Comparison of ENCODE assay signal across 30 cellular contexts in the genomic region with DNA sequence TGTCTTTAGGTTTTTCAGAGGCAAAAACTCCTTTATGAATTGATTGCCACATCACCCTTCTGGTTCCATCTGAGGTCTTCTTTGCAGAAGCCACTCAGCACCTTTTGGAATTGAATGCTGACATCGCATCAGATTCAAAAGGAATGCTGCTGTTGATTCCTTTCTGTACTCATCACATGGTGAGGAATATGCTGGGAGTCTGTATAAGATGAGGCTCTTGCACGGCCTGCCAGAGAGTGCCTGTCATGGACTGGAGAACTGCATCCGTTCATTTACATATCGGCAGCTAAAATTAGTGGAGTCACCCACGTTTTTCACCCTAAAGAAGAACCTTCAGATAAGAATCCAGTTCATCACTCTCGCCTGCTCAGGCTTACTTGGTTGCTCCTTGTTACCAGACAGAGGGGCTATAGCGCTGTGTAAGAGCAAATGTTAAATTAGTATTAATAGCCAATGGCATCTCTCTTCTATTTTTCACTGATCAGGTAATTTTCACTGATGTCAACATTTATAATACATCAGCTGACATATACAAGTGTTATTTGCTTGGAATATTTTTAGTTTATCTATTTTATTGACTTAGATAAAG. TPM values are rescaled to one million over a fixed set of nuclear protein-coding genes. Genes with fewer than 3 reads are reported as not detected.
A peak's percentile ranks its signal among the peaks of the same experiment; 100 is the strongest.
DNase-seq lines count a peak whose midpoint lies in the region; ATAC-seq, FAIRE-seq and TF ChIP-seq lines count a peak whose summit lies in the region.
"Had no signal": no experiment of that assay in that cellular context is flagged by ENCODE, and none has a peak within 500 bp of the region (broad histone marks: within the 10 kb centered on the region; RNA-seq: fewer than 3 reads in every experiment).

No MANE protein-coding gene starts in this region.

- no peaks in the 10 kb centered on the region for H3K4me1 ChIP-seq in astrocyte (ENCODE audit: insufficient read depth, low read length)
- H3K4me1 ChIP-seq in A673 (ENCODE audit: insufficient read depth, low read length, poor library complexity, severe bottlenecking) = no peaks in the 10 kb centered on the region
- H3K4me1 ChIP-seq: Caco-2 had no signal

- no peak overlapping the region for H3K4me3 Mint-ChIP-seq in astrocyte (ENCODE audit: unreplicated experiment)
- H3K4me3 Mint-ChIP-seq: B cell; CD4-positive, alpha-beta T cell; CD8-positive, alpha-beta T cell had no signal

- ATAC-seq in HG03520 (IDR thresholded peaks at IDR 0.05; ENCODE audit: unreplicated experiment) (no peak), GM18870 (IDR thresholded peaks at IDR 0.05; ENCODE audit: unreplicated experiment) (no peak)
- ATAC-seq: CD8-positive, alpha-beta T cell; GM12878 had no signal

- no peaks in the 10 kb centered on the region for H3F3A ChIP-seq in neural cell (ENCODE audit: insufficient read depth, low read length, poor library complexity, severe bottlenecking)

- intact Hi-C loops in A673 (cut with micrococcal nuclease; ENCODE audit: unreplicated experiment) = no loop called here

- CTCF ChIA-PET in A673 (lab: Charles Lee) = no interaction called here

- no peaks in the 10 kb centered on the region for H3K9me2 ChIP-seq in neural cell (ENCODE audit: insufficient read depth, low read length)

- H3K27ac ChIP-seq in astrocyte (ENCODE audit: low read depth, low read length) (no peak overlapping the region), neural cell (ENCODE audit: low read length) (no peak overlapping the region), A673 (ENCODE audit: low read depth, low read length, poor library complexity, severe bottlenecking) (no peak overlapping the region)
- H3K27ac ChIP-seq: BLaER1 treated with 17β-estradiol and CSF1 and Interleukin-3, amounts not matched to agents 10 nM and 100 nM; C4-2B had no signal

- no peak overlapping the region for H3K4me3 ChIP-seq in astrocyte (ENCODE audit: insufficient read depth, low read depth, low read length)
- H3K4me3 ChIP-seq in neural cell (ENCODE audit: low read length) = no peak overlapping the region
- H3K4me3 ChIP-seq in A673 (ENCODE audit: low read depth, low read length, poor library complexity, severe bottlenecking) = no peak overlapping the region
- H3K4me3 ChIP-seq: BLaER1 treated with 17β-estradiol and CSF1 and Interleukin-3, amounts not matched to agents 10 nM and 100 nM; GM12878 had no signal

- H3K27me3 ChIP-seq in astrocyte (ENCODE audit: insufficient read depth, low read length) (no peaks in the 10 kb centered on the region), neural cell (ENCODE audit: insufficient read depth, low read depth, low read length) (no peaks in the 10 kb centered on the region), A673 (replicated peaks; ENCODE audit: insufficient read depth, low read depth, low read length, poor library complexity) (no peaks in the 10 kb centered on the region)
- H3K27me3 ChIP-seq: BLaER1 treated with 17β-estradiol and CSF1 and Interleukin-3, amounts not matched to agents 10 nM and 100 nM had no signal

- no peaks in the 10 kb centered on the region for H3K79me2 ChIP-seq in astrocyte (ENCODE audit: insufficient read depth, low read length)
- H3K79me2 ChIP-seq in neural cell (replicated peaks; ENCODE audit: insufficient read depth, low read length) = peaks cover 7% of the 10 kb centered on the region

- TF ChIP-seq EP300 in neural cell (conservative IDR thresholded peaks at IDR 0.05; ENCODE audit: poor library complexity, severe bottlenecking) = no peak

- no peaks in the 10 kb centered on the region for H4K20me1 ChIP-seq in astrocyte (ENCODE audit: insufficient read depth, low read length)
- no peaks in the 10 kb centered on the region for H4K20me1 ChIP-seq in neural cell (ENCODE audit: insufficient read depth)

- peak overlapping the region; percentile 2 for H3K4me2 ChIP-seq in astrocyte (ENCODE audit: low read length)
- H3K4me2 ChIP-seq in neural cell (ENCODE audit: low read length) = no peak overlapping the region
- H3K4me2 ChIP-seq: BLaER1 treated with 17β-estradiol and CSF1 and Interleukin-3, amounts not matched to agents 10 nM and 100 nM had no signal

- H3K9me3 ChIP-seq in astrocyte (ENCODE audit: insufficient read depth, low read depth, low read length) = no peaks in the 10 kb centered on the region
- H3K9me3 ChIP-seq in neural cell (ENCODE audit: low read length) = no peaks in the 10 kb centered on the region
- no peaks in the 10 kb centered on the region for H3K9me3 ChIP-seq in A673 (ENCODE audit: low read depth, low read length, poor library complexity, severe bottlenecking)
- H3K9me3 ChIP-seq: BLaER1 treated with 17β-estradiol and CSF1 and Interleukin-3, amounts not matched to agents 10 nM and 100 nM; Caco-2 had no signal

- H3K36me3 ChIP-seq in astrocyte (ENCODE audit: insufficient read depth, low read length) (no peaks in the 10 kb centered on the region), neural cell (ENCODE audit: insufficient read depth, low read length) (no peaks in the 10 kb centered on the region), A673 (ENCODE audit: insufficient read depth, low read length, poor library complexity, severe bottlenecking) (no peaks in the 10 kb centered on the region)

- FAIRE-seq in astrocyte (lab: Jason Lieb, UNC) = no peak
- FAIRE-seq: A204.1, GM12878, GM12892, GM18507 had no signal

- H2AFZ ChIP-seq in astrocyte (ENCODE audit: low read depth, low read length) (no peak overlapping the region), neural cell (ENCODE audit: low read depth, low read length) (no peak overlapping the region)

- no peak overlapping the region for H3K9ac ChIP-seq in astrocyte (ENCODE audit: low read length)
- H3K9ac ChIP-seq in neural cell (ENCODE audit: low read length) = no peak overlapping the region
- H3K9ac ChIP-seq: BLaER1 treated with 17β-estradiol and CSF1 and Interleukin-3, amounts not matched to agents 10 nM and 100 nM had no signal

- no peak for TF ChIP-seq CTCF in astrocyte (IDR thresholded peaks at IDR 0.05; ENCODE audit: insufficient read depth, low read depth, low read length)
- peak; percentile 62 for TF ChIP-seq CTCF in neural cell (IDR thresholded peaks at IDR 0.05; ENCODE audit: poor library complexity, severe bottlenecking)
- TF ChIP-seq CTCF in A673 (conservative IDR thresholded peaks at IDR 0.05; ENCODE audit: low read depth, low read length) = no peak

- H3K27ac Mint-ChIP-seq in astrocyte (ENCODE audit: unreplicated experiment) = no peak overlapping the region
- H3K27ac Mint-ChIP-seq: B cell; CD4-positive, alpha-beta T cell; CD8-positive, alpha-beta T cell had no signal

- peaks cover 19% of the 10 kb centered on the region for H3K4me1 Mint-ChIP-seq in astrocyte (ENCODE audit: low read depth, unreplicated experiment)
- H3K4me1 Mint-ChIP-seq: B cell had no signal

- peaks cover 2% of the 10 kb centered on the region for H3K27me3 Mint-ChIP-seq in astrocyte (ENCODE audit: low read depth, unreplicated experiment)
- H3K27me3 Mint-ChIP-seq: B cell had no signal

- no peaks in the 10 kb centered on the region for H3K36me3 Mint-ChIP-seq in astrocyte (ENCODE audit: low read depth, unreplicated experiment)
- H3K36me3 Mint-ChIP-seq: CD8-positive, alpha-beta T cell had no signal

- no peaks in the 10 kb centered on the region for H3K9me3 Mint-ChIP-seq in astrocyte (ENCODE audit: unreplicated experiment)
- H3K9me3 Mint-ChIP-seq: CD4-positive, alpha-beta T cell; CD8-positive, alpha-beta T cell had no signal

- DNase-seq in astrocyte (ENCODE audit: low read depth) (no peak), inferior parietal cortex (ENCODE audit: extremely low spot score) (peak; percentile 8), A673 (ENCODE audit: low spot score) (no peak), dedifferentiated amniotic fluid mesenchymal stem cell (ENCODE audit: extremely low spot score) (no peak)
- DNase-seq: 8988T; AML-193; Caco-2; Calu3; CD4-positive, alpha-beta T cell; CD8-positive, alpha-beta T cell; DMS 273 treated with DMSO at 0.1 percent for 48 hours; DMS153; DMS53; DMS79; DND-41; EL; GDM1 had no signal

- BruUV-seq in A673 (replicated peaks; lab: Mats Ljungman, UMichigan) = no TSS peak

- peak; percentile 67 for TF ChIP-seq RAD21 in neural cell (conservative IDR thresholded peaks at IDR 0.05)

- POLR2A ChIA-PET in A673 (lab: Charles Lee; ENCODE audit: low non-redundant PET) = no interaction called here

TF ChIP-seq in neural cell, 6 proteins besides CTCF, POLR2A, EP300 and RAD21:
- TF ChIP-seq MXI1 (conservative IDR thresholded peaks at IDR 0.05; ENCODE audit: poor library complexity, severe bottlenecking) (no peak), POLR2AphosphoS5 (IDR thresholded peaks at IDR 0.05) (no peak), SMC3 (conservative IDR thresholded peaks at IDR 0.05; ENCODE audit: poor library complexity) (peak; percentile 58)

RNA-seq across cellular contexts. Expression of a gene that starts 14.3 kb away (rescaled TPM):
- 2.1 and 2.3 TPM in 2 replicates for total RNA-seq in astrocyte
- 12.7 and 14.0 TPM in 2 replicates for polyA plus RNA-seq in neural cell
- polyA minus RNA-seq in neural cell = 24.6 and 25.9 TPM in 2 replicates
- total RNA-seq in A673 (2021) = not detected in 2 replicates
- total RNA-seq: B cell; CD4-positive, alpha-beta T cell; CD8-positive, alpha-beta T cell; Daoy; G401 had no signal
- polyA plus RNA-seq: BJ had no signal
